Comparison of ENCODE assay signal across 1 cellular context in genomic region chr16:84517366-84517765, GRCh38.
TF ChIP-seq lines count a peak whose summit lies in the region.

No MANE protein-coding gene starts in this region.

TF ChIP-seq in IMR-90, 13 proteins besides CTCF, POLR2A, EP300 and RAD21:
- TF ChIP-seq SMC3 (IDR thresholded peaks at IDR 0.05; ENCODE audit: low read depth, low read length) (no peak), MAFK (IDR thresholded peaks at IDR 0.05; ENCODE audit: low read depth, low read length) (no peak), MXI1 (IDR thresholded peaks at IDR 0.05; ENCODE audit: borderline replicate concordance, low read depth, low read length) (no peak), MAZ (IDR thresholded peaks at IDR 0.05; ENCODE audit: borderline replicate concordance, low read depth, low read length) (no peak), FOS (IDR thresholded peaks at IDR 0.05; ENCODE audit: low read depth, low read length) (no peak), RFX5 (IDR thresholded peaks at IDR 0.05; ENCODE audit: low read depth, low read length) (no peak), NFE2L2 (IDR thresholded peaks at IDR 0.05; ENCODE audit: low read depth, low read length) (no peak), BHLHE40 (IDR thresholded peaks at IDR 0.05; ENCODE audit: low read depth, low read length) (no peak), CEBPB (IDR thresholded peaks at IDR 0.05; ENCODE audit: low read depth, low read length) (no peak), RCOR1 (IDR thresholded peaks at IDR 0.05; ENCODE audit: insufficient replicate concordance, low read length) (no peak), CHD1 (IDR thresholded peaks at IDR 0.05; ENCODE audit: low read depth, low read length) (no peak)
- TF ChIP-seq, protein P1, sequence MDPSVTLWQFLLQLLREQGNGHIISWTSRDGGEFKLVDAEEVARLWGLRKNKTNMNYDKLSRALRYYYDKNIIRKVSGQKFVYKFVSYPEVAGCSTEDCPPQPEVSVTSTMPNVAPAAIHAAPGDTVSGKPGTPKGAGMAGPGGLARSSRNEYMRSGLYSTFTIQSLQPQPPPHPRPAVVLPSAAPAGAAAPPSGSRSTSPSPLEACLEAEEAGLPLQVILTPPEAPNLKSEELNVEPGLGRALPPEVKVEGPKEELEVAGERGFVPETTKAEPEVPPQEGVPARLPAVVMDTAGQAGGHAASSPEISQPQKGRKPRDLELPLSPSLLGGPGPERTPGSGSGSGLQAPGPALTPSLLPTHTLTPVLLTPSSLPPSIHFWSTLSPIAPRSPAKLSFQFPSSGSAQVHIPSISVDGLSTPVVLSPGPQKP (IDR thresholded peaks at IDR 0.05; ENCODE audit: borderline replicate concordance, low read depth, low read length) = no peak
- TF ChIP-seq, protein P2, sequence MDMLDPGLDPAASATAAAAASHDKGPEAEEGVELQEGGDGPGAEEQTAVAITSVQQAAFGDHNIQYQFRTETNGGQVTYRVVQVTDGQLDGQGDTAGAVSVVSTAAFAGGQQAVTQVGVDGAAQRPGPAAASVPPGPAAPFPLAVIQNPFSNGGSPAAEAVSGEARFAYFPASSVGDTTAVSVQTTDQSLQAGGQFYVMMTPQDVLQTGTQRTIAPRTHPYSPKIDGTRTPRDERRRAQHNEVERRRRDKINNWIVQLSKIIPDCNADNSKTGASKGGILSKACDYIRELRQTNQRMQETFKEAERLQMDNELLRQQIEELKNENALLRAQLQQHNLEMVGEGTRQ (IDR thresholded peaks at IDR 0.05; ENCODE audit: low read depth, low read length) = no peak
